ENCODE assay signal across 22 cellular contexts in the genomic region with DNA sequence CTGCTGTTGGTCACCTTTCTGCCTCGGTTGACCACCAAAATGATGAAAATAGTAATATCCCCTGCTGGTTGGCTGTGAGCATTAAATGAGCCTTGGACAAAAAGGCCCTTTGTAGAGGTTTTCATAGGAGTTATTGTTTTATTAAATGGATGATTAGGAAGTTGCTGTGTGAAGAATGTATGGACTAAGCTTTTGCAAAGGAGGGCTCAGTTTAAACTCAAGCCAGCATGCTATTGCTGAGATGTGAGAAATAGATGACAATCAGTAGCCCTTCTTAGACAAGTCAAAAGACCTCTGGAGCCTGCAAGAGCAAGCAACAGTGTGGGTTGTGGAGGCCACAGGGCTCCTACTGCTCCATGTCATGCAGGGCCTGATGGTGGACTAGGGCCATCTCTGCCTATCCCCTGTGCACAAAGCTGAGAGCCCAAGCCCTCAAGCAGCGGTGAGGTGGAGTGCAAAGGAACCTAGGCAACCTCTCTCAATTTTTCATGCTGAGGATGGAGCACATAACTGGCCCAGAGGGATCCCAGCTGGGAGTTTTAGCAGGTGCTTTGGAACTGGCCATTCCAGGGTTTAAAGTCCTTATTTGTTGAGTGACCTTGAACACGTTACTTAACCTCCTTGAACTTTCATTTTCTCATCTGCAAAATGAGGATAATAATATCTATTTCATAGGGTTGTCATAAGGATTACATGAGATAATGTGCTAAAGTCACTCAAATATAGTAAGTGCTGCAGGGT. TPM values are rescaled to one million over a fixed set of nuclear protein-coding genes. Genes with fewer than 3 reads are reported as not detected.
DNase-seq lines count a peak whose midpoint lies in the region; ATAC-seq and TF ChIP-seq lines count a peak whose summit lies in the region.
"Had no signal": no experiment of that assay in that cellular context is flagged by ENCODE, and none has a peak within 500 bp of the region (broad histone marks: within the 10 kb centered on the region; RNA-seq: fewer than 3 reads in every experiment).

No MANE protein-coding gene starts in this region.

- intact Hi-C loops in natural killer cell (cut with micrococcal nuclease), result no loop called here
- intact Hi-C loops in colonic mucosa (cut with DNase I), result no loop called here

- no peak for DNase-seq in activated naive CD8-positive, alpha-beta T cell treated with anti-CD3 and anti-CD28 coated beads, Interleukin-2, amount 10 ng/mL, durations not matched to agents 7 days and 5 days
- no peak for DNase-seq in activated naive CD8-positive, alpha-beta T cell treated with anti-CD3 and anti-CD28 coated beads, Interleukin-2, amount 50 U/mL, for 24 hours
- DNase-seq in SK-MEL-5 (ENCODE audit: low read depth, low spot score) (peak; percentile 61), natural killer cell (no peak), colonic mucosa (no peak)
- DNase-seq: Calu3; CD4-positive, alpha-beta memory T cell; DMS153; GOT3; HCEC 1CT; IMR-90; NCI-H1092 treated with DMSO at 0.1 percent for 48 hours; NCI-H1436 treated with DMSO at 0.1 percent for 48 hours; NCI-H2029; NCI-H226; NCI-H510A treated with DMSO at 0.1 percent for 48 hours; NCI-H748 treated with DMSO at 0.1 percent for 48 hours; SIG-M5 had no signal

- H3K4me3 Mint-ChIP-seq in activated naive CD8-positive, alpha-beta T cell treated with anti-CD3 and anti-CD28 coated beads, Interleukin-2, amount 10 ng/mL, durations not matched to agents 7 days and 5 days, result peak overlapping the region; percentile 60
- no peak overlapping the region for H3K4me3 Mint-ChIP-seq in activated naive CD8-positive, alpha-beta T cell treated with anti-CD3 and anti-CD28 coated beads, Interleukin-2, amount 50 U/mL, for 24 hours
- H3K4me3 Mint-ChIP-seq in natural killer cell, result peak overlapping the region; percentile 45

- TF ChIP-seq CTCF in natural killer cell (IDR thresholded peaks at IDR 0.05) (no peak), colonic mucosa (IDR thresholded peaks at IDR 0.05) (no peak)

- H3K4me1 Mint-ChIP-seq in activated naive CD8-positive, alpha-beta T cell treated with anti-CD3 and anti-CD28 coated beads, Interleukin-2, amount 10 ng/mL, durations not matched to agents 7 days and 5 days, result peaks cover 69% of the 10 kb centered on the region
- peaks cover 31% of the 10 kb centered on the region for H3K4me1 Mint-ChIP-seq in activated naive CD8-positive, alpha-beta T cell treated with anti-CD3 and anti-CD28 coated beads, Interleukin-2, amount 50 U/mL, for 24 hours
- peaks cover 74% of the 10 kb centered on the region in 2 donors for H3K4me1 Mint-ChIP-seq in natural killer cell

- no peaks in the 10 kb centered on the region for H3K27me3 Mint-ChIP-seq in activated naive CD8-positive, alpha-beta T cell treated with anti-CD3 and anti-CD28 coated beads, Interleukin-2, amount 10 ng/mL, durations not matched to agents 7 days and 5 days
- no peaks in the 10 kb centered on the region for H3K27me3 Mint-ChIP-seq in activated naive CD8-positive, alpha-beta T cell treated with anti-CD3 and anti-CD28 coated beads, Interleukin-2, amount 50 U/mL, for 24 hours
- H3K27me3 Mint-ChIP-seq in natural killer cell (ENCODE audit: low read depth in 2 of 2), result no peaks in the 10 kb centered on the region

- H3K9me3 Mint-ChIP-seq in activated naive CD8-positive, alpha-beta T cell treated with anti-CD3 and anti-CD28 coated beads, Interleukin-2, amount 10 ng/mL, durations not matched to agents 7 days and 5 days, result peaks cover 5% of the 10 kb centered on the region
- peaks cover 6% of the 10 kb centered on the region for H3K9me3 Mint-ChIP-seq in activated naive CD8-positive, alpha-beta T cell treated with anti-CD3 and anti-CD28 coated beads, Interleukin-2, amount 50 U/mL, for 24 hours
- no peaks in the 10 kb centered on the region for H3K9me3 Mint-ChIP-seq in natural killer cell

- no peaks in the 10 kb centered on the region for H3K9me3 ChIP-seq in colonic mucosa

- H3K27ac Mint-ChIP-seq in activated naive CD8-positive, alpha-beta T cell treated with anti-CD3 and anti-CD28 coated beads, Interleukin-2, amount 10 ng/mL, durations not matched to agents 7 days and 5 days, result peak overlapping the region; percentile 84
- no peak overlapping the region for H3K27ac Mint-ChIP-seq in activated naive CD8-positive, alpha-beta T cell treated with anti-CD3 and anti-CD28 coated beads, Interleukin-2, amount 50 U/mL, for 24 hours
- peak overlapping the region in 1 of 2 donors; percentile 81 for H3K27ac Mint-ChIP-seq in natural killer cell

- POLR2A ChIA-PET in activated naive CD8-positive, alpha-beta T cell treated with anti-CD3 and anti-CD28 coated beads, Interleukin-2, amount 10 ng/mL, durations not matched to agents 7 days and 5 days (lab: Charles Lee), result interaction anchor here (0.5 to 2.4 kb wide), 6 partner anchors 19 to 660 kb away, joined by 3 to 10 read pairs (median 4); no protein-coding TSS in a partner anchor

- H3K9ac ChIP-seq in colonic mucosa (ENCODE audit: low read depth in 2 of 2, low read length in 2 of 2), result no peak overlapping the region
- H3K9ac ChIP-seq: KMS-11 had no signal

- H3K4me1 ChIP-seq in colonic mucosa, result no peaks in the 10 kb centered on the region

- H3K4me3 ChIP-seq in colonic mucosa, result no peak overlapping the region

- H3K36me3 ChIP-seq in colonic mucosa, result no peaks in the 10 kb centered on the region

- no peaks in the 10 kb centered on the region for H3K27me3 ChIP-seq in colonic mucosa

- no peak overlapping the region for H3K27ac ChIP-seq in colonic mucosa
- H3K27ac ChIP-seq: KMS-11 had no signal

- in situ Hi-C loops in SK-MEL-5 (cut with HindIII; ENCODE audit: low pct_unique_long_range_greater_than_20kb, low sequenced_read_pairs), result no loop called here

- peak; percentile 5 for ATAC-seq in activated naive CD8-positive, alpha-beta T cell treated with anti-CD3 and anti-CD28 coated beads, Interleukin-2, amount 10 ng/mL, durations not matched to agents 7 days and 5 days (ENCODE audit: low read depth)
- ATAC-seq in activated naive CD8-positive, alpha-beta T cell treated with anti-CD3 and anti-CD28 coated beads, Interleukin-2, amount 50 U/mL, for 24 hours, result no peak
- ATAC-seq in natural killer cell (no peak), GM21723 (IDR thresholded peaks at IDR 0.05; ENCODE audit: unreplicated experiment) (no peak), GM19463 (IDR thresholded peaks at IDR 0.05; ENCODE audit: unreplicated experiment) (no peak)
- ATAC-seq: Panc1 had no signal

- peaks cover 12% of the 10 kb centered on the region for H3K36me3 Mint-ChIP-seq in activated naive CD8-positive, alpha-beta T cell treated with anti-CD3 and anti-CD28 coated beads, Interleukin-2, amount 10 ng/mL, durations not matched to agents 7 days and 5 days
- H3K36me3 Mint-ChIP-seq in activated naive CD8-positive, alpha-beta T cell treated with anti-CD3 and anti-CD28 coated beads, Interleukin-2, amount 50 U/mL, for 24 hours (ENCODE audit: low read depth), result no peaks in the 10 kb centered on the region
- no peaks in the 10 kb centered on the region for H3K36me3 Mint-ChIP-seq in natural killer cell
- H3K36me3 Mint-ChIP-seq: CD4-positive, alpha-beta memory T cell had no signal

RNA-seq across cellular contexts. Expression of gene FOSL2, which starts 37.1 kb away (rescaled TPM):
- 10 to 100 TPM; 24.9 to 30.1 TPM for total RNA-seq in activated naive CD8-positive, alpha-beta T cell treated with anti-CD3 and anti-CD28 coated beads, Interleukin-2, amount 10 ng/mL, durations not matched to agents 7 days and 5 days
- 16.8 and 19.1 TPM in 2 replicates for total RNA-seq in SK-MEL-5 (2014; rRNA removed; shearing (Covaris generic))
- 15.7 and 19.8 TPM in 2 replicates for polyA plus RNA-seq in SK-MEL-5 (2015; cell fraction: cytosol; rRNA removed)
- polyA plus RNA-seq in SK-MEL-5 (2015; cell fraction: nucleus; rRNA removed), result 13.5 and 18.2 TPM in 2 replicates
- total RNA-seq in natural killer cell, result 100 to 1,000 TPM; 414 to 531 (median 455) TPM
- total RNA-seq in colonic mucosa, result 100 to 1,000 TPM in 1 of 2 donors, 10 to 100 TPM in 1; 74.2 to 142 TPM
